ENCODE assay signal across 35 cellular contexts in genomic region chr6:131191590-131191989, GRCh38.
"Had no signal": no experiment of that assay in that cellular context is flagged by ENCODE, and none has a peak within 500 bp of the region (broad histone marks: within the 10 kb centered on the region; RNA-seq: fewer than 3 reads in every experiment).

No MANE protein-coding gene starts in this region.

- H3K36me3 ChIP-seq: MG63 had no signal

- DNase-seq: Karpas-422, Kasumi-1, MG63, MM.1S, MV-4-11, NCI-H1048, NCI-H1092, NCI-H1092 treated with DMSO at 0.1 percent for 48 hours, NCI-H1105, NCI-H1105 treated with DMSO at 0.1 percent for 48 hours, NCI-H1417, NCI-H1417 treated with DMSO at 0.1 percent for 48 hours, NCI-H1436, NCI-H1436 treated with DMSO at 0.1 percent for 48 hours, NCI-H146, NCI-H1694, NCI-H1694 treated with DMSO at 0.1 percent for 48 hours, NCI-H187, NCI-H187 treated with DMSO at 0.1 percent for 48 hours, NCI-H1930, NCI-H2029, NCI-H2029 treated with DMSO at 0.1 percent for 48 hours, NCI-H2081, NCI-H2081 treated with DMSO at 0.1 percent for 48 hours, NCI-H2107, NCI-H2171 treated with DMSO at 0.1 percent for 48 hours, NCI-H2227 treated with DMSO at 0.1 percent for 48 hours, NCI-H226, NCI-H345, NCI-H446, NCI-H446 treated with DMSO at 0.1 percent for 48 hours, NCI-H510A, NCI-H510A treated with DMSO at 0.1 percent for 48 hours, NCI-H524, NCI-H524 treated with DMSO at 0.1 percent for 48 hours had no signal

- H3K4me3 ChIP-seq: MG63 had no signal
